Comparison of ENCODE assay signal across 2 cellular contexts in genomic region chr13:42369071-42369795, GRCh38.
TF ChIP-seq lines count a peak whose summit lies in the region.

No MANE protein-coding gene starts in this region.

TF ChIP-seq in IMR-90, 13 proteins besides CTCF, POLR2A, EP300 and RAD21:
- TF ChIP-seq RCOR1 (IDR thresholded peaks at IDR 0.05; ENCODE audit: insufficient replicate concordance, low read length) (no peak), CEBPB (IDR thresholded peaks at IDR 0.05; ENCODE audit: low read depth, low read length) (no peak), RFX5 (IDR thresholded peaks at IDR 0.05; ENCODE audit: low read depth, low read length) (no peak), MAFK (IDR thresholded peaks at IDR 0.05; ENCODE audit: low read depth, low read length) (no peak), NFE2L2 (IDR thresholded peaks at IDR 0.05; ENCODE audit: low read depth, low read length) (no peak)
- TF ChIP-seq, protein P1, sequence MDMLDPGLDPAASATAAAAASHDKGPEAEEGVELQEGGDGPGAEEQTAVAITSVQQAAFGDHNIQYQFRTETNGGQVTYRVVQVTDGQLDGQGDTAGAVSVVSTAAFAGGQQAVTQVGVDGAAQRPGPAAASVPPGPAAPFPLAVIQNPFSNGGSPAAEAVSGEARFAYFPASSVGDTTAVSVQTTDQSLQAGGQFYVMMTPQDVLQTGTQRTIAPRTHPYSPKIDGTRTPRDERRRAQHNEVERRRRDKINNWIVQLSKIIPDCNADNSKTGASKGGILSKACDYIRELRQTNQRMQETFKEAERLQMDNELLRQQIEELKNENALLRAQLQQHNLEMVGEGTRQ (IDR thresholded peaks at IDR 0.05; ENCODE audit: low read depth, low read length), result no peak
- TF ChIP-seq, protein P2, sequence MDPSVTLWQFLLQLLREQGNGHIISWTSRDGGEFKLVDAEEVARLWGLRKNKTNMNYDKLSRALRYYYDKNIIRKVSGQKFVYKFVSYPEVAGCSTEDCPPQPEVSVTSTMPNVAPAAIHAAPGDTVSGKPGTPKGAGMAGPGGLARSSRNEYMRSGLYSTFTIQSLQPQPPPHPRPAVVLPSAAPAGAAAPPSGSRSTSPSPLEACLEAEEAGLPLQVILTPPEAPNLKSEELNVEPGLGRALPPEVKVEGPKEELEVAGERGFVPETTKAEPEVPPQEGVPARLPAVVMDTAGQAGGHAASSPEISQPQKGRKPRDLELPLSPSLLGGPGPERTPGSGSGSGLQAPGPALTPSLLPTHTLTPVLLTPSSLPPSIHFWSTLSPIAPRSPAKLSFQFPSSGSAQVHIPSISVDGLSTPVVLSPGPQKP (IDR thresholded peaks at IDR 0.05; ENCODE audit: borderline replicate concordance, low read depth, low read length), result no peak

TF ChIP-seq in GM12878, 131 proteins besides CTCF, POLR2A, EP300 and RAD21 (continued from another document):
- TF ChIP-seq ESRRA (IDR thresholded peaks at IDR 0.05; ENCODE audit: low read length) (no peak), NBN (IDR thresholded peaks at IDR 0.05) (no peak), GATAD2B (conservative IDR thresholded peaks at IDR 0.05; ENCODE audit: low read depth) (no peak), NR2C1 (IDR thresholded peaks at IDR 0.05) (no peak), BCL11A (IDR thresholded peaks at IDR 0.05; ENCODE audit: low read depth, low read length) (no peak), IRF4 (IDR thresholded peaks at IDR 0.05; ENCODE audit: low read depth, low read length) (peak; percentile 73; the same call in 1 of the 2 replicates), CBFB (IDR thresholded peaks at IDR 0.05; ENCODE audit: low read depth) (peak; percentile 87), CHD4 (IDR thresholded peaks at IDR 0.05) (0 out of 2 replicates have a peak, but pooled peaks have one; percentile 56), MTA3 (IDR thresholded peaks at IDR 0.05; ENCODE audit: borderline replicate concordance, low read length) (peak; percentile 94; the same call in 1 of the 2 replicates), SUZ12 (IDR thresholded peaks at IDR 0.05; ENCODE audit: unreplicated experiment) (no peak), ZNF687 (IDR thresholded peaks at IDR 0.05) (no peak), ETV6 (conservative IDR thresholded peaks at IDR 0.05 in 1 of 2, IDR thresholded peaks at IDR 0.05 in 1 of 2; ENCODE audit: borderline replicate concordance in 1 of 2, low read depth in 1 of 2) (peak in 1 of 2 experiments; percentile 94; a peak in 2 of 4 replicates), FOXM1 (IDR thresholded peaks at IDR 0.05; ENCODE audit: low read depth, low read length) (peak; percentile 79; the same call in 1 of the 2 replicates), ZNF384 (IDR thresholded peaks at IDR 0.05; ENCODE audit: borderline replicate concordance, low read depth, low read length) (no peak), TARDBP (IDR thresholded peaks at IDR 0.05; ENCODE audit: borderline replicate concordance) (no peak), NFIC (IDR thresholded peaks at IDR 0.05; ENCODE audit: low read depth, low read length) (peak; percentile 92), JUNB (IDR thresholded peaks at IDR 0.05) (peak; percentile 91), EED (IDR thresholded peaks at IDR 0.05; ENCODE audit: low read depth) (peak; percentile 98), BCL3 (IDR thresholded peaks at IDR 0.05; ENCODE audit: borderline replicate concordance, insufficient read depth, low read depth, low read length, poor library complexity, severe bottlenecking) (peak; percentile 65), RAD51 (IDR thresholded peaks at IDR 0.05) (no peak), TCF3 (IDR thresholded peaks at IDR 0.05; ENCODE audit: borderline replicate concordance, insufficient read depth, low read depth, low read length) (0 out of 2 replicates have a peak, but pooled peaks have one; percentile 44), RUNX3 (IDR thresholded peaks at IDR 0.05; ENCODE audit: low read length) (peak; percentile 98), CREM (IDR thresholded peaks at IDR 0.05; ENCODE audit: low read depth) (peak; percentile 83), ZBED1 (IDR thresholded peaks at IDR 0.05; ENCODE audit: borderline replicate concordance) (peak; percentile 41; the same call in 1 of the 2 replicates), NFYA (IDR thresholded peaks at IDR 0.05; ENCODE audit: borderline replicate concordance, low read depth, low read length) (no peak)
- TF ChIP-seq, protein P1 (IDR thresholded peaks at IDR 0.05; ENCODE audit: borderline replicate concordance, low read depth, low read length), result no peak
- TF ChIP-seq, protein P3, sequence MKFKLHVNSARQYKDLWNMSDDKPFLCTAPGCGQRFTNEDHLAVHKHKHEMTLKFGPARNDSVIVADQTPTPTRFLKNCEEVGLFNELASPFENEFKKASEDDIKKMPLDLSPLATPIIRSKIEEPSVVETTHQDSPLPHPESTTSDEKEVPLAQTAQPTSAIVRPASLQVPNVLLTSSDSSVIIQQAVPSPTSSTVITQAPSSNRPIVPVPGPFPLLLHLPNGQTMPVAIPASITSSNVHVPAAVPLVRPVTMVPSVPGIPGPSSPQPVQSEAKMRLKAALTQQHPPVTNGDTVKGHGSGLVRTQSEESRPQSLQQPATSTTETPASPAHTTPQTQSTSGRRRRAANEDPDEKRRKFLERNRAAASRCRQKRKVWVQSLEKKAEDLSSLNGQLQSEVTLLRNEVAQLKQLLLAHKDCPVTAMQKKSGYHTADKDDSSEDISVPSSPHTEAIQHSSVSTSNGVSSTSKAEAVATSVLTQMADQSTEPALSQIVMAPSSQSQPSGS (IDR thresholded peaks at IDR 0.05; ENCODE audit: low read length), result peak; percentile 87
